Comparison of ENCODE assay signal across 8 cellular contexts in the genomic region with DNA sequence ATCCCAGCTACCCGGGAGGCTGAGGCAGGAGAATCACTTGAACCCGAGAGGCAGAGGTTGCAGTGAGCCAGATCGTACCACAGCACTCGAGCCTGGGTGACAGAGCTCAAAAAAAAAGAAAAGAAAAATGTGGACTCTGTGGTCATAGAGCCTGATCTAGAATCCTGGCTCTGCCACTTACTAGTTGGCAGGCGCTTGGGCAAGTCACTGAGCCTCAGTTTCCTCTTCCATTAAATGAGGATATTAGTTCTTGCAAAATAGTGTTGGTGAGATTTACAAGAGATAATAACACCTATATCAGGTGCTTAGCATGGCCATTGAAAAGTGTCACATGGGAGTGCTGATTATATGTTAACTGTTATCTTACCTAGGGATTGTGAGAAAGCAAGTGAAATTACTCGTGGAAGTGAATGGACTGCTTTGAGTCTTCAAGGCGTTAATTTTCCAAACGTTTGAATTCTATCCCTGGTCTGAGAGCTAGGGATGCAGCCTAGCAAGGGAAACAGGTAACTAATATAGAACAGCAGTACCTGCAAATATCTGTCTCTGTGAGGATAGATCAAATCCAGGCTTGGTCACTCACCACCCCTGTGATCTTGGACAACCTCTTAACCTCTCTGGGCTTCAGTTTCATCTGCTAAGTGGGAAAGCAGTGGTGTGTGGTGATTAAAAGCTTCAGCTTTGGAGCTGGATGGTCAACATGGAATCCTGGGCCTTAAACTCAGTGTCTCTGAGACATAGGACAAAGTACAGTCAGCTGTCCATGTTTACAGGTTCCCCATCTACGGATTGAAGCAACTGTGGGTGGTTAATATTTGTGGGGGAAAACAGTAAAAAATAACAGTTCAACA. TPM values are rescaled to one million over a fixed set of nuclear protein-coding genes. Genes with fewer than 3 reads are reported as not detected.
A peak's percentile ranks its signal among the peaks of the same experiment; 100 is the strongest.
DNase-seq lines count a peak whose midpoint lies in the region; ATAC-seq and TF ChIP-seq lines count a peak whose summit lies in the region.

No MANE protein-coding gene starts in this region.

- peaks cover 41% of the 10 kb centered on the region for H3K79me2 ChIP-seq in PC-9 (ENCODE audit: low read depth)
- H3K79me2 ChIP-seq in trophoblast cell (ENCODE audit: control insufficient read depth, insufficient read depth, low read length, poor library complexity), result peaks cover 2% of the 10 kb centered on the region

- no peak overlapping the region for H2BK12ac ChIP-seq in trophoblast cell (ENCODE audit: low read length)

- H3K4ac ChIP-seq in trophoblast cell (ENCODE audit: low read depth, low read length), result no peak overlapping the region

- peaks cover 21% of the 10 kb centered on the region for H3F3A ChIP-seq in PC-9 (ENCODE audit: insufficient read depth, low read depth)

- no peaks in the 10 kb centered on the region for H4K20me1 ChIP-seq in PC-9 (ENCODE audit: insufficient read depth)

- no peak overlapping the region for H2BK5ac ChIP-seq in trophoblast cell (ENCODE audit: low read depth, low read length, poor library complexity)

- H3K4me3 Mint-ChIP-seq in Caco-2 (ENCODE audit: unreplicated experiment), result peak overlapping the region; percentile 99
- peak overlapping the region; percentile 11 for H3K4me3 Mint-ChIP-seq in endothelial cell (ENCODE audit: unreplicated experiment)

- peaks cover 29% of the 10 kb centered on the region for H3K4me1 Mint-ChIP-seq in Caco-2 (ENCODE audit: low read depth, unreplicated experiment)
- peaks cover 3% of the 10 kb centered on the region for H3K4me1 Mint-ChIP-seq in endothelial cell (ENCODE audit: unreplicated experiment)

- H3K23ac ChIP-seq in trophoblast cell (ENCODE audit: low read length), result no peak overlapping the region

- no peaks in the 10 kb centered on the region for H3K9me2 ChIP-seq in PC-9 (ENCODE audit: insufficient read depth)

- H2AK5ac ChIP-seq in trophoblast cell (ENCODE audit: low read length), result no peak overlapping the region

- H2BK120ac ChIP-seq in trophoblast cell (ENCODE audit: insufficient read depth, low read length, poor library complexity), result no peak overlapping the region

- H3K27ac Mint-ChIP-seq in Caco-2 (ENCODE audit: unreplicated experiment) (peak overlapping the region; percentile 97), endothelial cell (ENCODE audit: unreplicated experiment) (no peak overlapping the region)

- no peak for ATAC-seq in GM19395 (IDR thresholded peaks at IDR 0.05; ENCODE audit: unreplicated experiment)
- ATAC-seq in HG03432 (IDR thresholded peaks at IDR 0.05; ENCODE audit: unreplicated experiment), result no peak

- H4K12ac ChIP-seq in trophoblast cell (ENCODE audit: low read depth, low read length), result no peak overlapping the region

- WGBS in trophoblast cell (ENCODE audit: extremely low coverage, insufficient coverage, insufficient read length), result no CpG with 5 or more reads among the region's 9 CpGs

- peak overlapping the region; percentile 90 for H4K91ac ChIP-seq in trophoblast cell (ENCODE audit: low read depth, low read length)

- H3K9me3 Mint-ChIP-seq in Caco-2 (ENCODE audit: unreplicated experiment) (peaks cover 13% of the 10 kb centered on the region), endothelial cell (ENCODE audit: unreplicated experiment) (no peaks in the 10 kb centered on the region)

- H3K27me3 Mint-ChIP-seq in Caco-2 (ENCODE audit: insufficient read depth, unreplicated experiment) (no peaks in the 10 kb centered on the region), endothelial cell (ENCODE audit: unreplicated experiment) (peaks cover 4% of the 10 kb centered on the region)

- DNase-seq in Caco-2 (no peak), PC-9 (no peak), endothelial cell (ENCODE audit: low spot score) (no peak), trophoblast cell (no peak), epidermal melanocyte (ENCODE audit: insufficient read length, low spot score) (no peak), NAMALWA (ENCODE audit: low spot score) (no peak)

- peaks cover 17% of the 10 kb centered on the region for H3K36me3 Mint-ChIP-seq in Caco-2 (ENCODE audit: insufficient read depth, unreplicated experiment)
- no peaks in the 10 kb centered on the region for H3K36me3 Mint-ChIP-seq in endothelial cell (ENCODE audit: low read depth, unreplicated experiment)

- no peak overlapping the region for H3K14ac ChIP-seq in trophoblast cell (ENCODE audit: low read length)

- H3K4me3 ChIP-seq in Caco-2 (ENCODE audit: low read depth, low read length) (peak overlapping the region; percentile 91), PC-9 (peak overlapping the region; percentile 92), trophoblast cell (ENCODE audit: low read depth, low read length) (no peak overlapping the region)

- peak overlapping the region; percentile 99 for H4K8ac ChIP-seq in trophoblast cell (ENCODE audit: low read depth, low read length)

- H3K36me3 ChIP-seq in Caco-2 (ENCODE audit: control insufficient read depth, insufficient read depth, low read length) (no peaks in the 10 kb centered on the region), PC-9 (ENCODE audit: low read depth) (no peaks in the 10 kb centered on the region), trophoblast cell (ENCODE audit: control insufficient read depth in 1 of 2, insufficient read depth in 2 of 2, low read length in 2 of 2) (no peaks in the 10 kb centered on the region)

- POLR2A ChIA-PET in Caco-2 (lab: Charles Lee) (no interaction called here), PC-9 (lab: Charles Lee; ENCODE audit: unreplicated experiment) (no interaction called here)

- H3K4me2 ChIP-seq in PC-9, result peak overlapping the region; percentile 89
- no peak overlapping the region for H3K4me2 ChIP-seq in trophoblast cell (ENCODE audit: low read length)

- peaks cover 2% of the 10 kb centered on the region for H3K79me1 ChIP-seq in trophoblast cell (ENCODE audit: low read length)

- H3K18ac ChIP-seq in trophoblast cell (ENCODE audit: low read length), result no peak overlapping the region

- no peak for TF ChIP-seq CTCF in Caco-2 (IDR thresholded peaks at IDR 0.05; ENCODE audit: insufficient read depth in 1 of 2, low read depth in 1 of 2, low read length in 1 of 2, severe bottlenecking in 1 of 2, unreplicated experiment in 1 of 2)
- no peak for TF ChIP-seq CTCF in PC-9 (conservative IDR thresholded peaks at IDR 0.05)
- no peak for TF ChIP-seq CTCF in endothelial cell (IDR thresholded peaks at IDR 0.05; ENCODE audit: unreplicated experiment)

- H3K27ac ChIP-seq in PC-9 (peak overlapping the region; percentile 78), trophoblast cell (ENCODE audit: low read depth, low read length) (no peak overlapping the region)

- H3K9ac ChIP-seq in trophoblast cell (ENCODE audit: low read length), result no peak overlapping the region

- peak overlapping the region; percentile 94 for H2AFZ ChIP-seq in PC-9
- no peak overlapping the region for H2AFZ ChIP-seq in trophoblast cell (ENCODE audit: insufficient read depth, low read length, poor library complexity)

- H3K9me3 ChIP-seq in Caco-2 (no peaks in the 10 kb centered on the region), PC-9 (ENCODE audit: insufficient read depth, low read depth) (no peaks in the 10 kb centered on the region), trophoblast cell (ENCODE audit: insufficient read depth, low read depth, low read length) (no peaks in the 10 kb centered on the region)

- BruUV-seq in Caco-2 (replicated peaks; lab: Mats Ljungman, UMichigan) (no TSS peak), PC-9 (replicated peaks; lab: Mats Ljungman, UMichigan) (no TSS peak)

- intact Hi-C loops in Caco-2 (cut with micrococcal nuclease; ENCODE audit: unreplicated experiment) (loop anchor here (2.0 kb wide), 2 partner anchors 43 to 95 kb away; a partner anchor contains a TSS), PC-9 (cut with micrococcal nuclease; ENCODE audit: unreplicated experiment) (no loop called here)

- H3K4me1 ChIP-seq in Caco-2, result peaks cover 25% of the 10 kb centered on the region
- H3K4me1 ChIP-seq in PC-9 (replicated peaks; ENCODE audit: insufficient read depth), result peaks cover 35% of the 10 kb centered on the region
- peaks cover 0 to 3% of the 10 kb centered on the region in 2 experiments for H3K4me1 ChIP-seq in trophoblast cell (ENCODE audit: control insufficient read depth in 1 of 2, insufficient read depth in 2 of 2, low read length in 2 of 2)

- CTCF ChIA-PET in Caco-2 (lab: Charles Lee), result no interaction called here
- CTCF ChIA-PET in PC-9 (lab: Charles Lee), result interaction anchor here (2.3 kb wide), 1 partner anchor 34 kb away, joined by 5 read pairs; no protein-coding TSS in a partner anchor

- H3K27me3 ChIP-seq in Caco-2 (replicated peaks; ENCODE audit: control insufficient read depth, insufficient read depth, low read length) (no peaks in the 10 kb centered on the region), PC-9 (ENCODE audit: insufficient read depth, low read depth) (no peaks in the 10 kb centered on the region), trophoblast cell (ENCODE audit: insufficient read depth, low read length) (no peaks in the 10 kb centered on the region)

RNA-seq across cellular contexts. Expression of a gene that starts 1.0 kb away (rescaled TPM):
- 33.4 and 37.0 TPM in 2 replicates for total RNA-seq in Caco-2 (2022)
- 114 and 121 TPM in 2 replicates for total RNA-seq in PC-9 (2021)
- total RNA-seq in endothelial cell (ENCODE audit: unreplicated experiment), result 21.0 TPM
- polyA plus RNA-seq in trophoblast cell (2013), result 20.6 and 21.6 TPM in 2 replicates

RNA-seq across cellular contexts. Expression of a gene that starts 44.2 kb away (rescaled TPM):
- 32.6 and 34.4 TPM in 2 replicates for total RNA-seq in Caco-2 (2022)
- total RNA-seq in PC-9 (2021), result 65.3 and 76.5 TPM in 2 replicates
- total RNA-seq in endothelial cell (ENCODE audit: unreplicated experiment), result 45.7 TPM
- 20.5 and 20.6 TPM in 2 replicates for polyA plus RNA-seq in trophoblast cell (2013)
